Comparison of ENCODE assay signal across 31 cellular contexts in the genomic region with DNA sequence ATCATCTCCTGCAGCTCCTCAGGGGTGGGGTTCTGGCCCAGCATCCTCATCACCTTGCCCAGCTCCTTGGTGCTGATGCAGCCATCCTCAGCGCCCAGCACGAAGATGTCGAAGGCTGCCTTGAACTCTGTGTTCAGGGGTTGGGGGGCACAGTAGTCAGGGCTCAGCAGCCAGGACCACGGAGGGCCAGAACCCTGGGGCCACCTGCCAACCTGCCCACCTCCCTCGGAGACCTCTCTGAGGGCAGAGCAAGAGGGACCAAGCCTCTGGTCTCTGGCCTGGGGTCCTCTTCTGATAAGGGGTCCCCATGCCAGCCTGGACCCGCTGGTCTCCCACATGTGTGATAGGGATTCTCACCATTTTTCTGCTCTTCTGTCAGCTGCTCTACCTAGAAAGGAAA. TPM values are rescaled to one million over a fixed set of nuclear protein-coding genes. Genes with fewer than 3 reads are reported as not detected.
A peak's percentile ranks its signal among the peaks of the same experiment; 100 is the strongest.
DNase-seq lines count a peak whose midpoint lies in the region; ATAC-seq and TF ChIP-seq lines count a peak whose summit lies in the region.
"Had no signal": no experiment of that assay in that cellular context is flagged by ENCODE, and none has a peak within 500 bp of the region (broad histone marks: within the 10 kb centered on the region; RNA-seq: fewer than 3 reads in every experiment).

No MANE protein-coding gene starts in this region.

- TF ChIP-seq POLR2A in esophagus squamous epithelium (IDR thresholded peaks at IDR 0.05), result no peak

- no peaks in the 10 kb centered on the region for H3K9me3 Mint-ChIP-seq in natural killer cell treated with Interleukin-12 subunit alpha and Interleukin-12 subunit beta and Interleukin-15 and Interleukin-18, amount 100 ng/mL, for 72 hours
- H3K9me3 Mint-ChIP-seq in natural killer cell, result no peaks in the 10 kb centered on the region
- no peaks in the 10 kb centered on the region for H3K9me3 Mint-ChIP-seq in activated CD4-positive, alpha-beta T cell treated with anti-CD3 and anti-CD28 coated beads, Interleukin-2, amount 10 ng/mL, durations not matched to agents 24 days and 14 days
- H3K9me3 Mint-ChIP-seq: activated CD4-positive, alpha-beta memory T cell treated with anti-CD3 and anti-CD28 coated beads for 36 hours; dendritic cell treated with granulocyte-macrophage colony-stimulating factor and Interleukin-4, amounts not matched to agents 40 ng/mL and 50 ng/mL, for 4 days; mesothelial cell of epicardium; naive B cell; stimulated activated naive B cell treated with anti-CD40 and anti-IgM and Interleukin-4, amounts not matched to agents 10 μg/mL and 1 μg/mL and 100 μg/mL, for 72 hours had no signal

- DNase-seq in natural killer cell treated with Interleukin-12 subunit alpha and Interleukin-12 subunit beta and Interleukin-15 and Interleukin-18, amount 100 ng/mL, for 72 hours (ENCODE audit: low spot score), result peak; percentile 42
- no peak for DNase-seq in natural killer cell
- DNase-seq in right cardiac atrium, result peak in 2 of 3 donors; percentile 49 to 50
- DNase-seq in esophagus squamous epithelium (lab: John Stamatoyannopoulos, UW), result no peak
- DNase-seq in tibial artery, result no peak
- DNase-seq in activated CD4-positive, alpha-beta T cell treated with anti-CD3 and anti-CD28 coated beads, Interleukin-2, amount 10 ng/mL, durations not matched to agents 24 days and 14 days, result no peak
- DNase-seq: activated CD4-positive, alpha-beta memory T cell treated with anti-CD3 and anti-CD28 coated beads for 36 hours; activated CD4-positive, CD25-positive, alpha-beta regulatory T cell treated with anti-CD3 and anti-CD28 coated beads, Interleukin-2, amount 50 U/mL, for 72 hours; activated naive CD4-positive, alpha-beta T cell treated with Interleukin-2 at 50 U/mL for 16 hours; Calu3; central memory CD4-positive, alpha-beta T cell; DMS79 treated with DMSO at 0.1 percent for 48 hours; GF-D8; HCEC 1CT; head of caudate nucleus; Karpas-422; naive B cell; NCI-H1417 treated with DMSO at 0.1 percent for 48 hours; NCI-H2081; NCI-H2227 treated with DMSO at 0.1 percent for 48 hours; NCI-H526; PC-3; SHP77 treated with DMSO at 0.1 percent for 48 hours; stimulated activated naive B cell treated with anti-CD40 and anti-IgM and Interleukin-4, amounts not matched to agents 10 μg/mL and 1 μg/mL and 100 μg/mL, for 72 hours; T-helper 2 cell had no signal

- H3K4me1 ChIP-seq in right cardiac atrium (ENCODE audit: control insufficient read depth, insufficient read depth, low read length), result peaks cover 6% of the 10 kb centered on the region
- H3K4me1 ChIP-seq in esophagus squamous epithelium, result peaks cover 18 to 34% (median 22%) of the 10 kb centered on the region in 3 donors
- H3K4me1 ChIP-seq in tibial artery, result peaks cover 0 to 34% (median 24%) of the 10 kb centered on the region in 4 donors

- H3K27ac Mint-ChIP-seq in natural killer cell treated with Interleukin-12 subunit alpha and Interleukin-12 subunit beta and Interleukin-15 and Interleukin-18, amount 100 ng/mL, for 72 hours, result no peak overlapping the region
- H3K27ac Mint-ChIP-seq in natural killer cell, result no peak overlapping the region
- no peak overlapping the region for H3K27ac Mint-ChIP-seq in activated CD4-positive, alpha-beta T cell treated with anti-CD3 and anti-CD28 coated beads, Interleukin-2, amount 10 ng/mL, durations not matched to agents 24 days and 14 days
- H3K27ac Mint-ChIP-seq: activated CD4-positive, alpha-beta memory T cell treated with anti-CD3 and anti-CD28 coated beads for 36 hours; dendritic cell treated with granulocyte-macrophage colony-stimulating factor and Interleukin-4, amounts not matched to agents 40 ng/mL and 50 ng/mL, for 4 days; mesothelial cell of epicardium; stimulated activated naive B cell treated with anti-CD40 and anti-IgM and Interleukin-4, amounts not matched to agents 10 μg/mL and 1 μg/mL and 100 μg/mL, for 72 hours had no signal

- peak overlapping the region; percentile 2 for H3K4me3 ChIP-seq in right cardiac atrium (ENCODE audit: low read length)
- H3K4me3 ChIP-seq in esophagus squamous epithelium, result no peak overlapping the region
- H3K4me3 ChIP-seq in tibial artery, result no peak overlapping the region
- H3K4me3 ChIP-seq: skin epidermis, suprapubic skin had no signal

- H3K27me3 ChIP-seq in right cardiac atrium (ENCODE audit: control insufficient read depth, insufficient read depth) (no peaks in the 10 kb centered on the region), esophagus squamous epithelium (no peaks in the 10 kb centered on the region), tibial artery (no peaks in the 10 kb centered on the region)
- H3K27me3 ChIP-seq: suprapubic skin had no signal

- H3K27me3 Mint-ChIP-seq in natural killer cell treated with Interleukin-12 subunit alpha and Interleukin-12 subunit beta and Interleukin-15 and Interleukin-18, amount 100 ng/mL, for 72 hours, result no peaks in the 10 kb centered on the region
- no peaks in the 10 kb centered on the region for H3K27me3 Mint-ChIP-seq in natural killer cell (ENCODE audit: low read depth in 2 of 2)
- no peaks in the 10 kb centered on the region for H3K27me3 Mint-ChIP-seq in activated CD4-positive, alpha-beta T cell treated with anti-CD3 and anti-CD28 coated beads, Interleukin-2, amount 10 ng/mL, durations not matched to agents 24 days and 14 days
- H3K27me3 Mint-ChIP-seq: activated CD4-positive, alpha-beta memory T cell treated with anti-CD3 and anti-CD28 coated beads for 36 hours; stimulated activated naive B cell treated with anti-CD40 and anti-IgM and Interleukin-4, amounts not matched to agents 10 μg/mL and 1 μg/mL and 100 μg/mL, for 72 hours had no signal

- intact Hi-C loops in natural killer cell (cut with micrococcal nuclease) (no loop called here), right cardiac atrium (cut with DNase I) (no loop called here), esophagus squamous epithelium (cut with DNase I) (no loop called here), tibial artery (cut with DNase I; ENCODE audit: low total_unique reads) (loop anchor here (10.0 kb wide), 1 partner anchor 233 kb away; the partner anchor contains the start of genes GNL3 and PBRM1)
- intact Hi-C loops in activated CD4-positive, alpha-beta T cell treated with anti-CD3 and anti-CD28 coated beads, Interleukin-2, amount 10 ng/mL, durations not matched to agents 24 days and 14 days (cut with micrococcal nuclease), result loop anchor here (10.0 kb wide), 2 partner anchors 227 to 233 kb away; partner anchors contain the start of genes GNL3, PBRM1 and TLR9

- no peaks in the 10 kb centered on the region for H3K9me3 ChIP-seq in right cardiac atrium (ENCODE audit: control insufficient read depth, low read length)
- H3K9me3 ChIP-seq in esophagus squamous epithelium, result no peaks in the 10 kb centered on the region
- no peaks in the 10 kb centered on the region for H3K9me3 ChIP-seq in tibial artery
- H3K9me3 ChIP-seq: suprapubic skin had no signal

- H3K27ac ChIP-seq in right cardiac atrium (ENCODE audit: low read length), result peak overlapping the region; percentile 86
- no peak overlapping the region for H3K27ac ChIP-seq in esophagus squamous epithelium
- H3K27ac ChIP-seq in tibial artery, result no peak overlapping the region
- H3K27ac ChIP-seq: skin epidermis, suprapubic skin had no signal

- H3K36me3 Mint-ChIP-seq in natural killer cell treated with Interleukin-12 subunit alpha and Interleukin-12 subunit beta and Interleukin-15 and Interleukin-18, amount 100 ng/mL, for 72 hours, result no peaks in the 10 kb centered on the region
- no peaks in the 10 kb centered on the region for H3K36me3 Mint-ChIP-seq in natural killer cell
- H3K36me3 Mint-ChIP-seq in activated CD4-positive, alpha-beta T cell treated with anti-CD3 and anti-CD28 coated beads, Interleukin-2, amount 10 ng/mL, durations not matched to agents 24 days and 14 days (ENCODE audit: low read depth), result peaks cover 3% of the 10 kb centered on the region
- H3K36me3 Mint-ChIP-seq: naive B cell had no signal

- H3K4me1 Mint-ChIP-seq in natural killer cell treated with Interleukin-12 subunit alpha and Interleukin-12 subunit beta and Interleukin-15 and Interleukin-18, amount 100 ng/mL, for 72 hours (ENCODE audit: low read depth in 2 of 2), result peaks cover 21 to 26% of the 10 kb centered on the region in 2 donors
- peaks cover 24 to 29% of the 10 kb centered on the region in 2 donors for H3K4me1 Mint-ChIP-seq in natural killer cell
- H3K4me1 Mint-ChIP-seq in activated CD4-positive, alpha-beta T cell treated with anti-CD3 and anti-CD28 coated beads, Interleukin-2, amount 10 ng/mL, durations not matched to agents 24 days and 14 days, result peaks cover 24% of the 10 kb centered on the region

- no peak for TF ChIP-seq CTCF in natural killer cell (IDR thresholded peaks at IDR 0.05)
- TF ChIP-seq CTCF in esophagus squamous epithelium (IDR thresholded peaks at IDR 0.05), result no peak
- no peak for TF ChIP-seq CTCF in tibial artery (IDR thresholded peaks at IDR 0.05)

- no peak for ATAC-seq in natural killer cell treated with Interleukin-12 subunit alpha and Interleukin-12 subunit beta and Interleukin-15 and Interleukin-18, amount 100 ng/mL, for 72 hours
- ATAC-seq in natural killer cell (no peak), right cardiac atrium (no peak)
- ATAC-seq: PC-3; stimulated activated naive B cell treated with anti-CD40 and anti-IgM and Interleukin-4, amounts not matched to agents 10 μg/mL and 1 μg/mL and 100 μg/mL, for 72 hours had no signal

- H3K4me3 Mint-ChIP-seq in natural killer cell treated with Interleukin-12 subunit alpha and Interleukin-12 subunit beta and Interleukin-15 and Interleukin-18, amount 100 ng/mL, for 72 hours, result no peak overlapping the region
- H3K4me3 Mint-ChIP-seq in natural killer cell, result no peak overlapping the region
- no peak overlapping the region for H3K4me3 Mint-ChIP-seq in activated CD4-positive, alpha-beta T cell treated with anti-CD3 and anti-CD28 coated beads, Interleukin-2, amount 10 ng/mL, durations not matched to agents 24 days and 14 days
- H3K4me3 Mint-ChIP-seq: activated CD4-positive, alpha-beta memory T cell treated with anti-CD3 and anti-CD28 coated beads for 36 hours; dendritic cell treated with granulocyte-macrophage colony-stimulating factor and Interleukin-4, amounts not matched to agents 40 ng/mL and 50 ng/mL, for 4 days; mesothelial cell of epicardium; stimulated activated naive B cell treated with anti-CD40 and anti-IgM and Interleukin-4, amounts not matched to agents 10 μg/mL and 1 μg/mL and 100 μg/mL, for 72 hours had no signal

- 63% methylated on average over 6 of the region's 6 CpGs for WGBS in right cardiac atrium
- WGBS in esophagus squamous epithelium, 2 donors, result 100% methylated on average over 1 of the region's 6 CpGs; no CpG with 5 or more reads in 1 of the 2 donors

- H3K36me3 ChIP-seq in esophagus squamous epithelium, result no peaks in the 10 kb centered on the region
- H3K36me3 ChIP-seq in tibial artery, result no peaks in the 10 kb centered on the region
- H3K36me3 ChIP-seq: suprapubic skin had no signal

RNA-seq across cellular contexts. Expression of gene TNNC1, which starts 1.7 kb away (rescaled TPM):
- total RNA-seq in natural killer cell treated with Interleukin-12 subunit alpha and Interleukin-12 subunit beta and Interleukin-15 and Interleukin-18, amount 100 ng/mL, for 72 hours, result not detected
- 1 to 10 TPM in 2 of 3 donors, not detected in 1; 1.1 to 1.2 TPM for total RNA-seq in natural killer cell
- 1,000 to 10,000 TPM; 2,349 to 3,477 (median 2,851) TPM for total RNA-seq in right cardiac atrium
- 6,305 TPM for polyA plus RNA-seq in right cardiac atrium
- total RNA-seq in esophagus squamous epithelium, result 1 to 10 TPM in 1 of 4 donors, not detected in 3; 4.1 TPM
- 1.2 and 1.5 TPM in 2 replicates for total RNA-seq in activated CD4-positive, alpha-beta T cell treated with anti-CD3 and anti-CD28 coated beads, Interleukin-2, amount 10 ng/mL, durations not matched to agents 24 days and 14 days
- total RNA-seq: pulmonary artery endothelial cell had no signal

RNA-seq across cellular contexts. Expression of gene NISCH, which starts 3.3 kb away (rescaled TPM):
- 100 to 1,000 TPM in 1 of 2 donors, 10 to 100 TPM in 1; 72.5 to 116 TPM for total RNA-seq in natural killer cell treated with Interleukin-12 subunit alpha and Interleukin-12 subunit beta and Interleukin-15 and Interleukin-18, amount 100 ng/mL, for 72 hours
- 100 to 1,000 TPM; 162 to 191 (median 175) TPM for total RNA-seq in natural killer cell
- 10 to 100 TPM; 48.6 to 59.2 (median 53.0) TPM for total RNA-seq in right cardiac atrium
- polyA plus RNA-seq in right cardiac atrium, result 31.2 TPM
- 10 to 100 TPM; 33.6 to 82.2 (median 40.6) TPM for total RNA-seq in esophagus squamous epithelium
- 72.6 and 75.5 TPM in 2 replicates for total RNA-seq in activated CD4-positive, alpha-beta T cell treated with anti-CD3 and anti-CD28 coated beads, Interleukin-2, amount 10 ng/mL, durations not matched to agents 24 days and 14 days

RNA-seq across cellular contexts. Expression of gene SEMA3G, which starts 7.2 kb away (rescaled TPM):
- under 1 TPM in 1 of 2 donors, not detected in 1; 0.08 TPM for total RNA-seq in natural killer cell treated with Interleukin-12 subunit alpha and Interleukin-12 subunit beta and Interleukin-15 and Interleukin-18, amount 100 ng/mL, for 72 hours
- total RNA-seq in natural killer cell, result under 1 TPM in 2 of 3 donors, not detected in 1; 0.07 to 0.55 TPM
- 10 to 100 TPM in 1 of 4 donors, 1 to 10 TPM in 3; 4.7 to 13.1 (median 8.3) TPM for total RNA-seq in right cardiac atrium
- polyA plus RNA-seq in right cardiac atrium, result 11.2 TPM
- total RNA-seq in esophagus squamous epithelium, result 1 to 10 TPM in 3 of 4 donors, under 1 TPM in 1; 0.34 to 9.8 (median 3.4) TPM
- 0.05 and 0.21 TPM in 2 replicates for total RNA-seq in activated CD4-positive, alpha-beta T cell treated with anti-CD3 and anti-CD28 coated beads, Interleukin-2, amount 10 ng/mL, durations not matched to agents 24 days and 14 days
- total RNA-seq: fibroblast of villous mesenchyme had no signal

RNA-seq across cellular contexts. Expression of gene PHF7, which starts 41.7 kb away (rescaled TPM):
- 10 to 100 TPM in 1 of 2 donors, 1 to 10 TPM in 1; 3.8 to 11.8 TPM for total RNA-seq in natural killer cell treated with Interleukin-12 subunit alpha and Interleukin-12 subunit beta and Interleukin-15 and Interleukin-18, amount 100 ng/mL, for 72 hours
- total RNA-seq in natural killer cell (10 to 100 TPM; 10.9 to 13.5 (median 13.5) TPM), right cardiac atrium (10 to 100 TPM; 15.9 to 28.5 (median 18.3) TPM), esophagus squamous epithelium (1 to 10 TPM; 1.0 to 7.1 (median 4.5) TPM)
- 10.9 TPM for polyA plus RNA-seq in right cardiac atrium
- 10.6 and 10.8 TPM in 2 replicates for total RNA-seq in activated CD4-positive, alpha-beta T cell treated with anti-CD3 and anti-CD28 coated beads, Interleukin-2, amount 10 ng/mL, durations not matched to agents 24 days and 14 days

RNA-seq across cellular contexts. Expression of gene BAP1, which starts 42.3 kb away (rescaled TPM):
- 100 to 1,000 TPM in 1 of 2 donors, 10 to 100 TPM in 1; 96.1 to 131 TPM for total RNA-seq in natural killer cell treated with Interleukin-12 subunit alpha and Interleukin-12 subunit beta and Interleukin-15 and Interleukin-18, amount 100 ng/mL, for 72 hours
- 100 to 1,000 TPM; 141 to 154 (median 145) TPM for total RNA-seq in natural killer cell
- 10 to 100 TPM; 48.4 to 59.1 (median 55.9) TPM for total RNA-seq in right cardiac atrium
- 43.0 TPM for polyA plus RNA-seq in right cardiac atrium
- 10 to 100 TPM; 51.0 to 75.5 (median 56.2) TPM for total RNA-seq in esophagus squamous epithelium
- total RNA-seq in activated CD4-positive, alpha-beta T cell treated with anti-CD3 and anti-CD28 coated beads, Interleukin-2, amount 10 ng/mL, durations not matched to agents 24 days and 14 days, result 101 and 102 TPM in 2 replicates

Comparison
In these comparisons a context has a peak if more than half of its experiments do, and no peak if none do; other contexts are left out.
1. DNase-seq: peak in natural killer cell treated with Interleukin-12 subunit alpha and Interleukin-12 subunit beta and Interleukin-15 and Interleukin-18, amount 100 ng/mL, for 72 hours (single experiment) and right cardiac atrium (2 of 3); none in natural killer cell (single experiment), esophagus squamous epithelium (single experiment), tibial artery (0 of 2) and activated CD4-positive, alpha-beta T cell treated with anti-CD3 and anti-CD28 coated beads, Interleukin-2, amount 10 ng/mL, durations not matched to agents 24 days and 14 days (single experiment).
2. RNA of gene TNNC1, which starts 1.7 kb away (total RNA-seq): 2,349 to 3,477 TPM in right cardiac atrium; 1.2 to 1.5 TPM in activated CD4-positive, alpha-beta T cell treated with anti-CD3 and anti-CD28 coated beads, Interleukin-2, amount 10 ng/mL, durations not matched to agents 24 days and 14 days, 1.1 to 1.2 TPM in natural killer cell, not detected in natural killer cell treated with Interleukin-12 subunit alpha and Interleukin-12 subunit beta and Interleukin-15 and Interleukin-18, amount 100 ng/mL, for 72 hours and 4.1 TPM in esophagus squamous epithelium; every median in the first group is over 100 times any median in the second.
3. intact Hi-C loops: an anchor here in tibial artery (10.0 kb wide) and activated CD4-positive, alpha-beta T cell treated with anti-CD3 and anti-CD28 coated beads, Interleukin-2, amount 10 ng/mL, durations not matched to agents 24 days and 14 days (10.0 kb wide); none called in natural killer cell, right cardiac atrium and esophagus squamous epithelium.